ENCODE assay signal across 2 cellular contexts in the genomic region with DNA sequence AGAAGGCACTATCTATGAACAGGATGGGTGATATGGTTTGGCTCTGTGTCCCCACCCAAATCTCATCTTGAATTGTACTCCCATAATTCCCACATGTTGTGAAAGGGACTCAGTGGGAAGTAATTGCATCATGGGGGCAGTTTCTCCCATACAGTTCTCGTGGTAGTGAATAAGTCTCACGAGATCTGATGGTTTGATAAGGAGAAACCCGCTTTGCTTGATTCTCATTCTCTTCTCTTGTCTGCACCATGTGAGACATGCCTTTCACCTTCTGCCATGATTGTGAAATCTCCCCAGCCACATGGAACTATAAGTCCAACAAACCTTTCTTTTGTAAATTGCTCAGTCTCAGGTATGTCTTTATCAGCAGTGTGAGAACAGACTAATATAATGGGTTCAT.
A peak's percentile ranks its signal among the peaks of the same experiment; 100 is the strongest.
TF ChIP-seq lines count a peak whose summit lies in the region.
"Not testable (repeated sequence)": the region's sequence is repeated elsewhere in the genome, so short reads cannot be mapped to it uniquely, and the experiment has no call there.

No MANE protein-coding gene starts in this region.

TF ChIP-seq in IMR-90, 13 proteins besides CTCF, POLR2A, EP300 and RAD21:
- TF ChIP-seq CEBPB (IDR thresholded peaks at IDR 0.05; ENCODE audit: low read depth, low read length), result peak; percentile 59

TF ChIP-seq in K562, 482 proteins besides CTCF, POLR2A, EP300 and RAD21:
- TF ChIP-seq CEBPG (CRISPR knock-in tag; IDR thresholded peaks at IDR 0.05) (peak; percentile 50; the same call in 1 of the 2 replicates), CEBPG (tag; conservative IDR thresholded peaks at IDR 0.05 in 1 of 2, IDR thresholded peaks at IDR 0.05 in 1 of 2) (peak in 1 of 2 experiments; percentile 72; a peak in 1 of 4 replicates), CEBPB (tag; IDR thresholded peaks at IDR 0.05) (peak; percentile 82), CHD2 (IDR thresholded peaks at IDR 0.05; ENCODE audit: low read depth, low read length) (peak; percentile 73; the same call in 1 of the 2 replicates)
- TF ChIP-seq, protein P1, sequence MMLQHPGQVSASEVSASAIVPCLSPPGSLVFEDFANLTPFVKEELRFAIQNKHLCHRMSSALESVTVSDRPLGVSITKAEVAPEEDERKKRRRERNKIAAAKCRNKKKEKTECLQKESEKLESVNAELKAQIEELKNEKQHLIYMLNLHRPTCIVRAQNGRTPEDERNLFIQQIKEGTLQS (IDR thresholded peaks at IDR 0.05), result peak; percentile 68
- TF ChIP-seq, protein P1 (CRISPR knock-in tag; conservative IDR thresholded peaks at IDR 0.05), result not testable (repeated sequence)
